In the genomic region with DNA sequence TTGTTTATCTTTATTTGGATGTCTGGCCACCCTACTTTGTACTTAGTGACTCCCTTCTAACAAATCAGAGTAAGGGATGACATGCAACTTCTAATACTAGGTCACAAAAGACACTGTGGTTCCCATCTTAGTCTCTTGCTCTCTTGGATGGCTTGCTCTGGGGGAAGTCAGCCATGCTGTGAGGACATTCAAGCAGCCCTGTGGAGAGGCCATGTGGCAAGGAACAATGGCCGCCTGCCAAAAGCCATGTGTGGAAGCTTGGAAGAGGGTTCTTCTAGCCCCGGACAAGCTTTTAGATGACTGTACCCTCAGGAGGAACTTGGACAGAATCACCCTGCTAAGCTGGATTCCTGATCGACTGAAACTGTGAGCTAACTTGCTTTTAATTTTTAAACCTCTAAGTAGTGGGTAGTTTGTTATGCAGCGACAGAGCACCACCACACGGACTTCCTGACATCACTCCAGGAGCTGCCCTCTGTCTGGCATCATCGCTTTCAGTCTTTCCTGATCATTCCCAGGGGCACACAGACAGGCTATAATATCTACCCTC, we compare ENCODE assay signal across 17 cellular contexts.
A peak's percentile ranks its signal among the peaks of the same experiment; 100 is the strongest.
DNase-seq lines count a peak whose midpoint lies in the region; ATAC-seq, FAIRE-seq and TF ChIP-seq lines count a peak whose summit lies in the region.
"Had no signal": no experiment of that assay in that cellular context is flagged by ENCODE, and none has a peak within 500 bp of the region (broad histone marks: within the 10 kb centered on the region; RNA-seq: fewer than 3 reads in every experiment).

No MANE protein-coding gene starts in this region.

- H3K4me1 ChIP-seq in SK-N-SH (ENCODE audit: control insufficient read depth in 1 of 2, insufficient read depth in 2 of 2, low read depth in 1 of 2, low read length in 1 of 2) (peaks cover 0 to 16% of the 10 kb centered on the region in 2 experiments; a peak in 2 of 4 replicates), GM12878 (ENCODE audit: control insufficient read depth, insufficient read depth, low read length) (no peaks in the 10 kb centered on the region)

- in situ Hi-C loops in GM12878 (cut with MboI) = no loop called here

- H3K4me3 ChIP-seq in SK-N-SH (ENCODE audit: low read depth in 2 of 2, low read length in 1 of 2) = no peak overlapping the region
- H3K4me3 ChIP-seq in GM12878 = no peak overlapping the region

- H2AFZ ChIP-seq in SK-N-SH (ENCODE audit: low read depth) (no peak overlapping the region), GM12878 (ENCODE audit: control insufficient read depth, low read depth, low read length) (no peak overlapping the region)

- FAIRE-seq in GM12878 (lab: Jason Lieb, UNC) = no peak
- FAIRE-seq: A204.1 had no signal

- TF ChIP-seq RAD21 in SK-N-SH (IDR thresholded peaks at IDR 0.05; ENCODE audit: low read length) (no peak), GM12878 (IDR thresholded peaks at IDR 0.05; ENCODE audit: insufficient read depth, low read depth, low read length) (no peak)

- H3K4me1 Mint-ChIP-seq in activated T-cell treated with anti-CD3 and anti-CD28 coated beads, Interleukin-2, amount 50 U/mL, for 24 hours (ENCODE audit: low read depth) = no peaks in the 10 kb centered on the region

- H3F3A ChIP-seq in SK-N-SH (replicated peaks; ENCODE audit: insufficient read depth) = no peaks in the 10 kb centered on the region

- H3K27ac Mint-ChIP-seq in activated T-cell treated with anti-CD3 and anti-CD28 coated beads, Interleukin-2, amount 50 U/mL, for 24 hours = no peak overlapping the region
- H3K27ac Mint-ChIP-seq: CD4-positive, alpha-beta T cell had no signal

- ATAC-seq in SK-N-SH treated with all-trans-retinoic acid at 6 μM for 48 hours (no peak), GM12878 (no peak), HG03521 (IDR thresholded peaks at IDR 0.05; ENCODE audit: unreplicated experiment) (no peak)

- intact Hi-C loops in GM12878 (cut with micrococcal nuclease; ENCODE audit: unreplicated experiment) (no loop called here), posterior vena cava (cut with DNase I) (no loop called here)

- RAD21 ChIA-PET in GM12878 (lab: Charles Lee; ENCODE audit: unreplicated experiment) = no interaction called here

- peaks cover 3% of the 10 kb centered on the region for H3K9me3 Mint-ChIP-seq in activated T-cell treated with anti-CD3 and anti-CD28 coated beads, Interleukin-2, amount 50 U/mL, for 24 hours
- H3K9me3 Mint-ChIP-seq: CD4-positive, alpha-beta T cell had no signal

- H3K27ac ChIP-seq in SK-N-SH (ENCODE audit: low read depth in 2 of 2, low read length in 1 of 2) (no peak overlapping the region), GM12878 (ENCODE audit: control insufficient read depth, insufficient read depth) (no peak overlapping the region)
- H3K27ac ChIP-seq: HL-60 had no signal

- TF ChIP-seq EP300 in SK-N-SH (IDR thresholded peaks at IDR 0.05; ENCODE audit: borderline replicate concordance in 1 of 2, low read depth in 1 of 2, low read length in 1 of 2) = no peak
- no peak for TF ChIP-seq EP300 in GM12878 (IDR thresholded peaks at IDR 0.05; ENCODE audit: borderline replicate concordance in 1 of 2, control insufficient read depth in 1 of 2, low read depth in 2 of 2, low read length in 2 of 2)

- H3K36me3 ChIP-seq in SK-N-SH (replicated peaks in 1 of 2; ENCODE audit: control insufficient read depth in 1 of 2, insufficient read depth in 2 of 2, low read length in 1 of 2) (peaks cover 15 to 27% of the 10 kb centered on the region in 2 experiments), GM12878 (ENCODE audit: control insufficient read depth in 2 of 2, insufficient read depth in 2 of 2, low read length in 1 of 2) (peaks cover 2 to 3% of the 10 kb centered on the region in 2 experiments; a peak in 1 of 4 replicates)

- 84% methylated on average over 6 of the region's 6 CpGs for WGBS in SK-N-SH (ENCODE audit: low lambda C conversion rate)
- WGBS in GM12878 (ENCODE audit: insufficient coverage, insufficient replicate concordance, low lambda C conversion rate, missing lambda C conversion rate) = 91% methylated on average over 6 of the region's 6 CpGs

- H3K4me3 Mint-ChIP-seq in activated T-cell treated with anti-CD3 and anti-CD28 coated beads, Interleukin-2, amount 50 U/mL, for 24 hours = no peak overlapping the region
- H3K4me3 Mint-ChIP-seq: CD4-positive, alpha-beta T cell had no signal

- POLR2A ChIA-PET in SK-N-SH (lab: Yijun Ruan, JAX) (no interaction called here), GM12878 (lab: Charles Lee) (no interaction called here)

- H3K79me2 ChIP-seq in SK-N-SH (ENCODE audit: insufficient read depth) (no peaks in the 10 kb centered on the region), GM12878 (ENCODE audit: control insufficient read depth, insufficient read depth, low read length) (no peaks in the 10 kb centered on the region)

- no peaks in the 10 kb centered on the region for H3K27me3 Mint-ChIP-seq in activated T-cell treated with anti-CD3 and anti-CD28 coated beads, Interleukin-2, amount 50 U/mL, for 24 hours
- H3K27me3 Mint-ChIP-seq: CD4-positive, alpha-beta T cell had no signal

- H3K4me2 ChIP-seq in SK-N-SH (no peak overlapping the region), GM12878 (ENCODE audit: control insufficient read depth, insufficient read depth) (no peak overlapping the region)

- no peaks in the 10 kb centered on the region for H4K20me1 ChIP-seq in SK-N-SH (ENCODE audit: insufficient read depth)
- no peaks in the 10 kb centered on the region for H4K20me1 ChIP-seq in GM12878 (ENCODE audit: control insufficient read depth, insufficient read depth)

- BruUV-seq in GM12878 (replicated peaks; lab: Mats Ljungman, UMichigan) = TSS peak; percentile 34

- H3K9me3 ChIP-seq in SK-N-SH (no peaks in the 10 kb centered on the region), GM12878 (replicated peaks; ENCODE audit: control insufficient read depth, insufficient read depth, low read length) (no peaks in the 10 kb centered on the region)

- no peak overlapping the region for H3K9ac ChIP-seq in SK-N-SH
- H3K9ac ChIP-seq in GM12878 (ENCODE audit: control insufficient read depth, insufficient read depth, low read length) = no peak overlapping the region

- SMC1A ChIA-PET in GM12878 (lab: Charles Lee; ENCODE audit: uncharacterized antibody, unreplicated experiment) = interaction anchor here (0.8 kb wide), 1 partner anchor 15 kb away, joined by 3 read pairs; no protein-coding TSS in a partner anchor

- H3K36me3 Mint-ChIP-seq in activated T-cell treated with anti-CD3 and anti-CD28 coated beads, Interleukin-2, amount 50 U/mL, for 24 hours (ENCODE audit: low read depth) = peaks cover 75% of the 10 kb centered on the region

- DNase-seq in SK-N-SH (no peak), GM12878 (ENCODE audit: low read depth, low spot score) (no peak), kidney tubule cell (ENCODE audit: low spot score) (peak; percentile 77), HUDEP-2 (lab: John Stamatoyannopoulos, UW; ENCODE audit: unreplicated experiment in 76 of 76) (no peak), posterior vena cava (ENCODE audit: low spot score) (no peak)
- DNase-seq in activated T-cell treated with anti-CD3 and anti-CD28 coated beads, Interleukin-2, amount 50 U/mL, for 24 hours = no peak
- DNase-seq: Calu3; CD4-positive, alpha-beta T cell; DND-41; GOT3; KBM-7; NCI-H1048; NCI-H2107 had no signal

- no peaks in the 10 kb centered on the region for H3K27me3 ChIP-seq in SK-N-SH (ENCODE audit: insufficient read depth)
- H3K27me3 ChIP-seq in GM12878 (replicated peaks in 1 of 2; ENCODE audit: control insufficient read depth in 2 of 2, insufficient read depth in 2 of 2, low read length in 1 of 2) = no peaks in the 10 kb centered on the region

- no peak for TF ChIP-seq CTCF in SK-N-SH (IDR thresholded peaks at IDR 0.05)
- TF ChIP-seq CTCF in GM12878 (IDR thresholded peaks at IDR 0.05 in 2 of 3, conservative IDR thresholded peaks at IDR 0.05 in 1 of 3; ENCODE audit: control insufficient read depth in 2 of 3, extremely low read depth in 1 of 3, insufficient read depth in 1 of 3, low read depth in 3 of 3, low read length in 3 of 3) = no peak

- no peak for TF ChIP-seq POLR2A in GM12878 (IDR thresholded peaks at IDR 0.05; ENCODE audit: low read depth, low read length)

- no peaks in the 10 kb centered on the region for H3K9me2 ChIP-seq in SK-N-SH

- CTCF ChIA-PET in SK-N-SH (lab: Yijun Ruan, JAX) (no interaction called here), GM12878 (lab: Yijun Ruan, JAX) (interaction anchor here (0.9 to 1.0 kb wide), 2 partner anchors 24 to 103 kb away, joined by 3 read pairs; no protein-coding TSS in a partner anchor)

TF ChIP-seq in SK-N-SH treated with all-trans-retinoic acid at 6 μM for 48 hours, 23 proteins besides CTCF, POLR2A, EP300 and RAD21:
- TF ChIP-seq PPARA (CRISPR knock-in tag; IDR thresholded peaks at IDR 0.05; ENCODE audit: borderline replicate concordance) = no peak
- TF ChIP-seq ZNF565 (CRISPR knock-in tag; conservative IDR thresholded peaks at IDR 0.05; ENCODE audit: low read depth) = peak; percentile 99

TF ChIP-seq in SK-N-SH, 30 proteins besides CTCF, POLR2A, EP300 and RAD21 (continues in another document):
- TF ChIP-seq FOXM1 (IDR thresholded peaks at IDR 0.05; ENCODE audit: low read depth) (no peak), RXRA (IDR thresholded peaks at IDR 0.05; ENCODE audit: borderline replicate concordance, low read depth) (no peak), NRF1 (IDR thresholded peaks at IDR 0.05; ENCODE audit: low read depth, low read length) (no peak)

TF ChIP-seq in GM12878, 131 proteins besides CTCF, POLR2A, EP300 and RAD21 (continues in another document):
- TF ChIP-seq MYC (IDR thresholded peaks at IDR 0.05; ENCODE audit: insufficient read depth, insufficient read length, insufficient replicate concordance, low read length, severe bottlenecking) = no peak
- TF ChIP-seq, protein P1, sequence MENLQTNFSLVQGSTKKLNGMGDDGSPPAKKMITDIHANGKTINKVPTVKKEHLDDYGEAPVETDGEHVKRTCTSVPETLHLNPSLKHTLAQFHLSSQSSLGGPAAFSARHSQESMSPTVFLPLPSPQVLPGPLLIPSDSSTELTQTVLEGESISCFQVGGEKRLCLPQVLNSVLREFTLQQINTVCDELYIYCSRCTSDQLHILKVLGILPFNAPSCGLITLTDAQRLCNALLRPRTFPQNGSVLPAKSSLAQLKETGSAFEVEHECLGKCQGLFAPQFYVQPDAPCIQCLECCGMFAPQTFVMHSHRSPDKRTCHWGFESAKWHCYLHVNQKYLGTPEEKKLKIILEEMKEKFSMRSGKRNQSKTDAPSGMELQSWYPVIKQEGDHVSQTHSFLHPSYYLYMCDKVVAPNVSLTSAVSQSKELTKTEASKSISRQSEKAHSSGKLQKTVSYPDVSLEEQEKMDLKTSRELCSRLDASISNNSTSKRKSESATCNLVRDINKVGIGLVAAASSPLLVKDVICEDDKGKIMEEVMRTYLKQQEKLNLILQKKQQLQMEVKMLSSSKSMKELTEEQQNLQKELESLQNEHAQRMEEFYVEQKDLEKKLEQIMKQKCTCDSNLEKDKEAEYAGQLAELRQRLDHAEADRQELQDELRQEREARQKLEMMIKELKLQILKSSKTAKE (IDR thresholded peaks at IDR 0.05; ENCODE audit: low read depth, poor library complexity, severe bottlenecking) = no peak
- no peak for TF ChIP-seq SRF (IDR thresholded peaks at IDR 0.05; ENCODE audit: low read depth in 2 of 2, low read length in 2 of 2)
- TF ChIP-seq NBN (IDR thresholded peaks at IDR 0.05) = no peak
- TF ChIP-seq MEF2B (IDR thresholded peaks at IDR 0.05; ENCODE audit: partially characterized antibody, poor library complexity, severe bottlenecking) = no peak
- no peak for TF ChIP-seq ASH2L (IDR thresholded peaks at IDR 0.05; ENCODE audit: borderline replicate concordance, low read depth)
- no peak for TF ChIP-seq RBBP5 (conservative IDR thresholded peaks at IDR 0.05)
